Comparison of ENCODE assay signal across 15 cellular contexts in the genomic region with DNA sequence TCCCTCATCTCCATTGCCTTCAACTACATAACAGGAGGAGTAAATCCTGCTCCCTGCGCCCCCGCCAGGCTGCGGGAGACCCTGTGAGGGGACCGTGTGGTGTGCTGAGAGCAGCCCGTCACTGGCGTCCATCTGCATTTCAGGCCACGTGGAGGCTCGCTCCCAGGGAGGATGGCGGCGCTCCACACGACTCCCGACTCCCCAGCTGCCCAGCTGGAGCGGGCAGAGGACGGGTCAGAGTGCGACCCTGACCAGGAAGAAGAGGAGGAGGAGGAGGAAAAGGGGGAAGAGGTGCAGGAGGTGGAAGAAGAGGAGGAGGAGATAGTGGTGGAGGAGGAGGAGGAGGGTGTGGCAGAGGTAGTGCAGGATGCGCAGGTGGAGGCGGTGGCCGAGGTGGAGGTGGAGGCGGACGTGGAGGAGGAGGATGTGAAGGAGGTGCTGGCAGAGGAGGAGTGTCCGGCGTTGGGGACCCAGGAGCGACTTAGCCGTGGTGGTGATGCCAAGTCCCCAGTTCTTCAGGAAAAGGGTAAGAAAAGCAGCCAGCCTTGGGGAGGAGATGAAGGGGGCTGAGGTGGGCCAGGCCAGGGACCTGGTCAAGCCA.
"Had no signal": no experiment of that assay in that cellular context is flagged by ENCODE, and none has a peak within 500 bp of the region (broad histone marks: within the 10 kb centered on the region; RNA-seq: fewer than 3 reads in every experiment).

No MANE protein-coding gene starts in this region.

- H3K27me3 ChIP-seq: heart left ventricle, tibial nerve, upper lobe of right lung had no signal

- H3K27ac Mint-ChIP-seq: stimulated activated naive CD8-positive, alpha-beta T cell treated with anti-CD3 and anti-CD28 coated beads, Interleukin-15, Interleukin-2, amounts not matched to agents 100 ng/mL and 50 ng/mL, for 24 hours had no signal

- H3K9me3 ChIP-seq: heart left ventricle, tibial nerve, upper lobe of right lung had no signal

- DNase-seq: effector CD4-positive, alpha-beta T cell; heart left ventricle; hippocampal formation; left colon; left ventricle myocardium superior; naive thymus-derived CD4-positive, alpha-beta T cell; posterior cingulate gyrus; small intestine; stimulated activated CD4-positive, alpha-beta T cell treated with anti-CD3 and anti-CD28 coated beads, Interleukin-12 subunit alpha, Interleukin-12 subunit beta, amount 100 ng/mL, for 4 hours; upper lobe of right lung had no signal

- ATAC-seq: esophagus mucosa; heart left ventricle; left colon; left ventricle myocardium superior; naive thymus-derived CD4-positive, alpha-beta T cell; upper lobe of right lung had no signal

- H3K27me3 Mint-ChIP-seq: naive thymus-derived CD4-positive, alpha-beta T cell; stimulated activated naive CD8-positive, alpha-beta T cell treated with anti-CD3 and anti-CD28 coated beads, Interleukin-15, Interleukin-2, amounts not matched to agents 100 ng/mL and 50 ng/mL, for 24 hours had no signal

- H3K27ac ChIP-seq: coronary artery, heart left ventricle, tibial nerve, upper lobe of right lung had no signal

- H3K4me3 ChIP-seq: coronary artery, heart left ventricle, lung, tibial nerve, upper lobe of right lung had no signal

- H3K4me3 Mint-ChIP-seq: stimulated activated naive CD8-positive, alpha-beta T cell treated with anti-CD3 and anti-CD28 coated beads, Interleukin-15, Interleukin-2, amounts not matched to agents 100 ng/mL and 50 ng/mL, for 24 hours had no signal

- H3K9me3 Mint-ChIP-seq: naive thymus-derived CD4-positive, alpha-beta T cell; stimulated activated naive CD8-positive, alpha-beta T cell treated with anti-CD3 and anti-CD28 coated beads, Interleukin-15, Interleukin-2, amounts not matched to agents 100 ng/mL and 50 ng/mL, for 24 hours had no signal
